ENCODE assay signal across 14 cellular contexts in the genomic region with DNA sequence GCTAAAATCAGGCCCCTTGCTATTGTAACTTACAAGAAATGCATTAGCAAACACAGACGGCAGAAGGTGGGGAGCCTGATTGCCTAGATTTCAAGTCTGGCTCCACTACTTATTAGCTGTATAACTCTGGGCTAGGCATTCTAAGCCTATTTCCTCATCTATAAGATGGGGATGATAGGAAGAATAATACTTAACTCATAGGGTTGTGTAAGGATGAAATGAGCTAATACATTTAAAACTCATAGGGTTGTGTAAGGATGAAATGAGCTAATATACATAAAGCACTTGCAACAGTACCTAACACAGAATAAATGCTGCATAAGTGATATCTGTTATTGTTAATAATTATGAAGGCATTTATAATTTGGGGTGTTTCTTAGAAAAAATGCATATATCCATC.
"Had no signal": no experiment of that assay in that cellular context is flagged by ENCODE, and none has a peak within 500 bp of the region (broad histone marks: within the 10 kb centered on the region; RNA-seq: fewer than 3 reads in every experiment).

No MANE protein-coding gene starts in this region.

- ATAC-seq: effector memory CD8-positive, alpha-beta T cell; left cardiac atrium; left lung; naive thymus-derived CD4-positive, alpha-beta T cell; right lobe of liver; stimulated activated naive B cell treated with anti-CD40 and anti-IgM and Interleukin-4, amounts not matched to agents 10 μg/mL and 1 μg/mL and 100 μg/mL, for 72 hours; upper lobe of right lung had no signal

- DNase-seq: cortex of kidney; effector memory CD8-positive, alpha-beta T cell; left cardiac atrium; left lung; mesenchymal stem cell; naive thymus-derived CD4-positive, alpha-beta T cell; right lobe of liver; small intestine; stimulated activated CD4-positive, alpha-beta T cell treated with anti-CD3 and anti-CD28 coated beads, Interleukin-15, amount 100 ng/mL, for 24 hours; stimulated activated CD4-positive, alpha-beta T cell treated with anti-CD3 and anti-CD28 coated beads, Interleukin-2, amount 100 ng/mL, for 48 hours; stimulated activated naive B cell treated with anti-CD40 and anti-IgM and Interleukin-4, amounts not matched to agents 10 μg/mL and 1 μg/mL and 100 μg/mL, for 72 hours; transverse colon; upper lobe of right lung; uterus had no signal
